10 cellular contexts compared by ENCODE assay signal in the genomic region with DNA sequence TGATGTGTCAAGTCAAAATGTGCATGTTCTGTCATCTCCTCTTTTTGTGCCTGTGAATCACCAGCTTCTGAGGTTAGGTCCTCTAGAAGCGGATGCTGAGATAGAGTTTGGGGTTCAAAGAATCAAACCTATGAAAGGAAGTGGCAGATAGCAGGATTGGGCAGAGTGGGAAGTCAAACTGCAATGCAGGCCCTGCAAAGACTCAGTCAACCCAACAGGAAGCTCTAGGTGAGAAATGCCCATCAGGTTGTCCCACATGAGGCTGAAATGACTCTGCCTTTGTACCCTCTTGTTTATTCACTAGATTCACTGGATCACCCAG. TPM values are rescaled to one million over a fixed set of nuclear protein-coding genes. Genes with fewer than 3 reads are reported as not detected.
DNase-seq lines count a peak whose midpoint lies in the region; ATAC-seq and TF ChIP-seq lines count a peak whose summit lies in the region.
"Had no signal": no experiment of that assay in that cellular context is flagged by ENCODE, and none has a peak within 500 bp of the region (broad histone marks: within the 10 kb centered on the region; RNA-seq: fewer than 3 reads in every experiment).

No MANE protein-coding gene starts in this region.

- H3K9me3 ChIP-seq in adrenal gland (replicated peaks in 1 of 3) = no peaks in the 10 kb centered on the region
- H3K9me3 ChIP-seq: thoracic aorta had no signal

- TF ChIP-seq POLR2A in adrenal gland (IDR thresholded peaks at IDR 0.05) = no peak

- peak; percentile 92 to 94 for ATAC-seq in activated CD4-positive, CD25-positive, alpha-beta regulatory T cell treated with anti-CD3 and anti-CD28 coated beads, Interleukin-2, amount 50 U/mL, for 24 hours
- no peak for ATAC-seq in HG02884 (IDR thresholded peaks at IDR 0.05; ENCODE audit: unreplicated experiment)

- H3K36me3 ChIP-seq in adrenal gland (replicated peaks in 1 of 2) = no peaks in the 10 kb centered on the region
- H3K36me3 ChIP-seq: thoracic aorta had no signal

- peak; percentile 64 for DNase-seq in NK-92 treated with Interleukin-12 subunit alpha and Interleukin-12 subunit beta, amount 100 ng/mL, for 24 hours (lab: John Stamatoyannopoulos, UW)
- DNase-seq in NK-92 (lab: John Stamatoyannopoulos, UW; ENCODE audit: unreplicated experiment) (no peak), epithelial cell of esophagus (ENCODE audit: low read depth) (peak; percentile 65), NCI-H1417 treated with DMSO at 0.1 percent for 48 hours (lab: John Stamatoyannopoulos, UW) (no peak), adrenal gland (no peak)
- DNase-seq in stimulated activated naive CD4-positive, alpha-beta T cell treated with Interleukin-2 at 50 U/mL for 16 hours (lab: John Stamatoyannopoulos, UW) = peak; percentile 62

- TF ChIP-seq CTCF in epithelial cell of esophagus (IDR thresholded peaks at IDR 0.05; ENCODE audit: insufficient read depth, low read depth, low read length, missing control alignments) (no peak), adrenal gland (IDR thresholded peaks at IDR 0.05) (no peak)

- 79 to 93% (median 86%) methylated on average over 1 of the region's 1 CpG for WGBS in adrenal gland, 4 donors

- H3K27ac ChIP-seq in adrenal gland = no peak overlapping the region
- H3K27ac ChIP-seq: 22Rv1, thoracic aorta had no signal

- intact Hi-C loops in adrenal gland (cut with DNase I) = no loop called here

- peaks cover 4% of the 10 kb centered on the region in 2 donors for H3K4me1 ChIP-seq in adrenal gland (replicated peaks in 1 of 2)

- H3K27me3 ChIP-seq in adrenal gland = no peaks in the 10 kb centered on the region

- H3K4me3 ChIP-seq in epithelial cell of esophagus (ENCODE audit: low read length) (no peak overlapping the region), adrenal gland (no peak overlapping the region)
- H3K4me3 ChIP-seq: thoracic aorta had no signal

RNA-seq across cellular contexts. Expression of a gene that starts 4.5 kb away (rescaled TPM):
- 10 to 100 TPM; 24.8 to 62.0 (median 41.5) TPM for total RNA-seq in adrenal gland
- polyA plus RNA-seq in adrenal gland = 10 to 100 TPM; 25.0 to 60.0 (median 39.2) TPM

RNA-seq across cellular contexts. Expression of a gene that starts 54.1 kb away (rescaled TPM):
- 10 to 100 TPM; 11.3 to 48.4 (median 37.1) TPM for total RNA-seq in adrenal gland
- polyA plus RNA-seq in adrenal gland = 10 to 100 TPM; 44.2 to 86.0 (median 81.6) TPM

RNA-seq across cellular contexts. Expression of a gene that starts 59.0 kb away (rescaled TPM):
- 10 to 100 TPM; 19.7 to 46.6 (median 32.4) TPM for total RNA-seq in adrenal gland
- 10 to 100 TPM; 11.1 to 42.2 (median 13.4) TPM for polyA plus RNA-seq in adrenal gland

Comparison
In these comparisons a context has a peak if more than half of its experiments do, and no peak if none do; other contexts are left out.
1. DNase-seq: peak in NK-92 treated with Interleukin-12 subunit alpha and Interleukin-12 subunit beta, amount 100 ng/mL, for 24 hours (single experiment), epithelial cell of esophagus (single experiment) and stimulated activated naive CD4-positive, alpha-beta T cell treated with Interleukin-2 at 50 U/mL for 16 hours (single experiment); none in NK-92 (single experiment), NCI-H1417 treated with DMSO at 0.1 percent for 48 hours (single experiment) and adrenal gland (0 of 7).